ENCODE assay signal across 10 cellular contexts in genomic region chr2:181438298-181438697, GRCh38. TPM values are rescaled to one million over a fixed set of nuclear protein-coding genes. Genes with fewer than 3 reads are reported as not detected.
A peak's percentile ranks its signal among the peaks of the same experiment; 100 is the strongest.
DNase-seq lines count a peak whose midpoint lies in the region; ATAC-seq and TF ChIP-seq lines count a peak whose summit lies in the region.
"Had no signal": no experiment of that assay in that cellular context is flagged by ENCODE, and none has a peak within 500 bp of the region (broad histone marks: within the 10 kb centered on the region; RNA-seq: fewer than 3 reads in every experiment).

No MANE protein-coding gene starts in this region.

- DNase-seq in MCF 10A (ENCODE audit: unreplicated experiment) (peak; percentile 18), breast epithelium (ENCODE audit: low spot score in 2 of 2) (no peak), MM.1S (peak; percentile 72), chondrocyte (ENCODE audit: low spot score) (no peak), transverse colon (peak; percentile 13), left lung (no peak), NCI-H187 (lab: John Stamatoyannopoulos, UW) (no peak), tibial nerve (ENCODE audit: low spot score in 2 of 2) (no peak)

- H3K36me3 ChIP-seq in breast epithelium (no peaks in the 10 kb centered on the region), MM.1S (replicated peaks; ENCODE audit: insufficient read depth, low read length) (no peaks in the 10 kb centered on the region), transverse colon (no peaks in the 10 kb centered on the region), left lung (no peaks in the 10 kb centered on the region), tibial nerve (no peaks in the 10 kb centered on the region)

- no peaks in the 10 kb centered on the region for H3K9me2 ChIP-seq in MM.1S (replicated peaks; ENCODE audit: insufficient read depth, low read length)

- H3K27ac Mint-ChIP-seq in MCF 10A (ENCODE audit: low read depth, unreplicated experiment) = no peak overlapping the region
- no peak overlapping the region for H3K27ac Mint-ChIP-seq in chondrocyte (ENCODE audit: unreplicated experiment)

- ATAC-seq in left lung = no peak

- no peaks in the 10 kb centered on the region for H3K4me1 ChIP-seq in breast epithelium
- peaks cover 5% of the 10 kb centered on the region for H3K4me1 ChIP-seq in MM.1S (ENCODE audit: low read length)
- peaks cover 0 to 10% (median 3%) of the 10 kb centered on the region in 4 donors for H3K4me1 ChIP-seq in transverse colon
- no peaks in the 10 kb centered on the region for H3K4me1 ChIP-seq in left lung
- H3K4me1 ChIP-seq in tibial nerve = no peaks in the 10 kb centered on the region

- H4K20me1 ChIP-seq in MM.1S (ENCODE audit: insufficient read depth, low read length) = no peaks in the 10 kb centered on the region

- TF ChIP-seq POLR2A in breast epithelium (IDR thresholded peaks at IDR 0.05) (no peak), transverse colon (IDR thresholded peaks at IDR 0.05) (no peak), tibial nerve (IDR thresholded peaks at IDR 0.05) (no peak)

- in situ Hi-C loops in transverse colon (cut with MboI; ENCODE audit: low pct_ligation_motif_present in 1 of 4, low pct_unique_long_range_greater_than_20kb in 1 of 4, low sequenced_read_pairs in 3 of 4) = no loop called here

- H3K9me3 ChIP-seq in breast epithelium (no peaks in the 10 kb centered on the region), MM.1S (replicated peaks; ENCODE audit: insufficient read depth, low read length) (no peaks in the 10 kb centered on the region), transverse colon (no peaks in the 10 kb centered on the region), left lung (no peaks in the 10 kb centered on the region), tibial nerve (no peaks in the 10 kb centered on the region)

- no peaks in the 10 kb centered on the region for H3K4me1 Mint-ChIP-seq in MCF 10A (ENCODE audit: insufficient read depth, unreplicated experiment)
- no peaks in the 10 kb centered on the region for H3K4me1 Mint-ChIP-seq in chondrocyte (ENCODE audit: low read depth)
- H3K4me1 Mint-ChIP-seq: CD14-positive monocyte had no signal

- no peak overlapping the region for H3K9ac ChIP-seq in MM.1S (ENCODE audit: low read length)

- H3K4me3 ChIP-seq in breast epithelium = no peak overlapping the region
- H3K4me3 ChIP-seq in MM.1S (ENCODE audit: low read length) = no peak overlapping the region
- H3K4me3 ChIP-seq in transverse colon = no peak overlapping the region
- no peak overlapping the region for H3K4me3 ChIP-seq in left lung
- H3K4me3 ChIP-seq in tibial nerve = no peak overlapping the region

- POLR2A ChIA-PET in MCF 10A (lab: Yijun Ruan, JAX) = no interaction called here

- no peak overlapping the region for H3K4me2 ChIP-seq in MM.1S (ENCODE audit: low read depth, low read length)

- TF ChIP-seq CTCF in MCF 10A (IDR thresholded peaks at IDR 0.05; ENCODE audit: unreplicated experiment) = no peak
- TF ChIP-seq CTCF in breast epithelium (IDR thresholded peaks at IDR 0.05) = no peak
- peak; percentile 58 for TF ChIP-seq CTCF in MM.1S (IDR thresholded peaks at IDR 0.05; ENCODE audit: low read length)
- peak; percentile 33 for TF ChIP-seq CTCF in chondrocyte (IDR thresholded peaks at IDR 0.05)
- TF ChIP-seq CTCF in transverse colon (IDR thresholded peaks at IDR 0.05) = no peak
- no peak for TF ChIP-seq CTCF in left lung (IDR thresholded peaks at IDR 0.05)
- peak in 1 of 5 experiments; percentile 12 for TF ChIP-seq CTCF in tibial nerve (IDR thresholded peaks at IDR 0.05)

- H3K9me3 Mint-ChIP-seq in MCF 10A (ENCODE audit: unreplicated experiment) (peaks cover 3% of the 10 kb centered on the region), chondrocyte (ENCODE audit: low read depth) (peaks cover 10% of the 10 kb centered on the region)
- H3K9me3 Mint-ChIP-seq: IgD-negative memory B cell had no signal

- no peak overlapping the region for H3K27ac ChIP-seq in breast epithelium
- H3K27ac ChIP-seq in MM.1S (ENCODE audit: low read length) = no peak overlapping the region
- no peak overlapping the region for H3K27ac ChIP-seq in transverse colon
- H3K27ac ChIP-seq in left lung = no peak overlapping the region
- no peak overlapping the region for H3K27ac ChIP-seq in tibial nerve

- no peak overlapping the region for H3K4me3 Mint-ChIP-seq in MCF 10A (ENCODE audit: unreplicated experiment)
- no peak overlapping the region for H3K4me3 Mint-ChIP-seq in chondrocyte (ENCODE audit: unreplicated experiment)
- H3K4me3 Mint-ChIP-seq: CD14-positive monocyte had no signal

- BruUV-seq in MCF 10A (replicated peaks; lab: Mats Ljungman, UMichigan) = no TSS peak

- H3K27me3 Mint-ChIP-seq in MCF 10A (ENCODE audit: insufficient read depth, unreplicated experiment) (no peaks in the 10 kb centered on the region), chondrocyte (ENCODE audit: low read depth) (no peaks in the 10 kb centered on the region)
- H3K27me3 Mint-ChIP-seq: IgD-negative memory B cell had no signal

- intact Hi-C loops in MCF 10A (cut with micrococcal nuclease) = no loop called here
- intact Hi-C loops in breast epithelium (cut with DNase I; ENCODE audit: low total_unique reads) = no loop called here
- intact Hi-C loops in transverse colon (cut with DNase I; ENCODE audit: low total_unique reads) = no loop called here
- intact Hi-C loops in left lung (cut with DNase I) = no loop called here

- H3K27me3 ChIP-seq in breast epithelium (no peaks in the 10 kb centered on the region), MM.1S (replicated peaks; ENCODE audit: insufficient read depth, low read length) (no peaks in the 10 kb centered on the region), transverse colon (no peaks in the 10 kb centered on the region), left lung (no peaks in the 10 kb centered on the region), tibial nerve (no peaks in the 10 kb centered on the region)

- no peak overlapping the region for H2AFZ ChIP-seq in MM.1S (ENCODE audit: low read length)

- no peaks in the 10 kb centered on the region for H3K79me2 ChIP-seq in MM.1S (ENCODE audit: low read length)

- no peaks in the 10 kb centered on the region for H3F3A ChIP-seq in MM.1S (ENCODE audit: insufficient read depth, low read length)

- CTCF ChIA-PET in MCF 10A (lab: Yijun Ruan, JAX) = interaction anchor here (0.9 to 1.1 kb wide), 2 partner anchors 131 to 334 kb away, joined by 3 to 6 read pairs; no protein-coding TSS in a partner anchor

- H3K36me3 Mint-ChIP-seq in MCF 10A (ENCODE audit: insufficient read depth, unreplicated experiment) (no peaks in the 10 kb centered on the region), chondrocyte (ENCODE audit: low read depth) (no peaks in the 10 kb centered on the region)
- H3K36me3 Mint-ChIP-seq: CD14-positive monocyte, IgD-negative memory B cell had no signal

- WGBS in transverse colon (ENCODE audit: low coverage in 1 of 2), 2 donors = 60 to 71% methylated on average over 2 of the region's 2 CpGs
- 71 to 72% methylated on average over 2 of the region's 2 CpGs for WGBS in tibial nerve, 2 donors

- TF ChIP-seq EP300 in transverse colon (IDR thresholded peaks at IDR 0.05; ENCODE audit: low read depth) (no peak), tibial nerve (IDR thresholded peaks at IDR 0.05) (no peak)

RNA-seq across cellular contexts. Expression of gene ITGA4, which starts 18.9 kb away (rescaled TPM):
- total RNA-seq in MCF 10A (2022) (0.19 and 0.42 TPM in 2 replicates), breast epithelium (10 to 100 TPM in 2 of 3 donors, 1 to 10 TPM in 1; 6.7 to 12.5 (median 11.7) TPM), chondrocyte (21.3 to 23.0 TPM (median 21.5 TPM) in 3 replicates), transverse colon (10 to 100 TPM in 1 of 4 donors, 1 to 10 TPM in 3; 1.1 to 30.8 (median 5.1) TPM), left lung (10 to 100 TPM; 19.9 to 23.5 TPM), tibial nerve (10 to 100 TPM in 1 of 4 donors, 1 to 10 TPM in 3; 8.0 to 10.7 (median 9.0) TPM)

Comparison
In these comparisons a context has a peak if more than half of its experiments do, and no peak if none do; other contexts are left out.
1. DNase-seq: peak in MCF 10A (single experiment), MM.1S (single experiment) and transverse colon (single experiment); none in breast epithelium (0 of 2), chondrocyte (single experiment), left lung (0 of 2), NCI-H187 (0 of 2) and tibial nerve (0 of 2).
2. CTCF ChIP-seq: peak in MM.1S (single experiment) and chondrocyte (single experiment); none in MCF 10A (single experiment), breast epithelium (0 of 3), transverse colon (0 of 5) and left lung (0 of 2).